ENCODE assay signal across 16 cellular contexts in the genomic region with DNA sequence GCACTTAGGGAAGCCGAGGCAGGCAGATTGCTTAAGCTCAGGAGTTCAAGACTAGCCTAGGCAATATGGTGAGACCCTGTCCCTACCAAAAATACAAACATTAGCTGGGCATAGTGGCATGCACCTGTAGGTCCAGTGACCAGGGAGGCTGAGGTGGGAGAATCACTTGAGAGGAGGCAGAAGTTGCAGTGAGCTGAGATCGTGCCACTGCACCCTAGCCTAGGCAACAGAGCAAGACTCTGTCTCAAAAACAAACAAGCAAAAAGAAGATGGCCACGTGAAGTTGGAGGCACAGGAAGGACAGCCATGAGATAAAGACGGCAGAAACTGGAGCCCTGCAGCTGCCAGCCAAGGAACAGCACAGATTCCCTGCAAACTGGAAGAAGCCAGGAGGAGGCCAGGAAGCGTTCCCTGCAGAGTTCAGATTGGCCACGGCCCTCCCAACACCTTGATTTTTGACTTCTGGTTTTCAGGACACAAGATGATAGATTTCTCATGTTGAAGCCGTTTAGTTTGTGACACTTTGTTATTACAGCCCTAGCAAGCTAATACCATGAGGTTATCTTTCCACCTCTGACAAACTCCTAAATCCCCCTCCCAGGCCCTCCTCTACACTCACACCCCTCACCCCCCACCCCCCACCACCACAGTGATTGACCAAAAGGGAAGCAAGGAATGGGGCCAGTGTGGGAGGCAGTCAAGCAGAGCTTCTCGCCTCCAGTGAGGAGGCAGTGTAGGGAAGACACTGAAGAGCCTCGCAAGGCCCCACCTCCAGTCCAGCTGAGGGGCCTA.
"Had no signal": no experiment of that assay in that cellular context is flagged by ENCODE, and none has a peak within 500 bp of the region (broad histone marks: within the 10 kb centered on the region; RNA-seq: fewer than 3 reads in every experiment).

No MANE protein-coding gene starts in this region.

- H3K27ac Mint-ChIP-seq: activated naive CD4-positive, alpha-beta T cell treated with anti-CD3 and anti-CD28 coated beads, Interleukin-2, amount 50 U/mL, for 72 hours; activated T-helper 1 cell treated with anti-CD3 and anti-CD28 coated beads, Interleukin-12 subunit alpha, Interleukin-12 subunit beta, Interleukin-2, Interleukin-4 antibody, amounts not matched to agents 30 ng/mL and 10 ng/mL and 1 ng/mL, durations not matched to agents 14 hours and 24 hours and 36 hours; effector memory CD8-positive, alpha-beta T cell had no signal

- DNase-seq: activated CD4-positive, alpha-beta T cell treated with anti-CD3 and anti-CD28 coated beads, Interleukin-2, amount 50 U/mL, for 48 hours; activated gamma-delta T cell treated with Interleukin-2 at 50 U/mL for 16 hours; activated T-cell treated with anti-CD3 and anti-CD28 coated beads for 4 hours; adrenal gland; effector memory CD8-positive, alpha-beta T cell; mesenchymal stem cell; naive thymus-derived CD8-positive, alpha-beta T cell; nucleus accumbens; right cardiac atrium; stimulated activated CD4-positive, alpha-beta T cell treated with anti-CD3 and anti-CD28 coated beads, Interleukin-2, amount 100 ng/mL, for 24 hours; stimulated activated naive CD4-positive, alpha-beta T cell treated with Interleukin-2 at 50 U/mL for 16 hours; tibial artery; WERI-Rb-1 had no signal

- H3K36me3 Mint-ChIP-seq: activated naive CD4-positive, alpha-beta T cell treated with anti-CD3 and anti-CD28 coated beads, Interleukin-2, amount 50 U/mL, for 72 hours; naive thymus-derived CD8-positive, alpha-beta T cell had no signal

- H3K27me3 ChIP-seq: adrenal gland, cardiac muscle cell, tibial artery had no signal

- H3K4me3 Mint-ChIP-seq: activated T-helper 1 cell treated with anti-CD3 and anti-CD28 coated beads, Interleukin-12 subunit alpha, Interleukin-12 subunit beta, Interleukin-2, Interleukin-4 antibody, amounts not matched to agents 30 ng/mL and 10 ng/mL and 1 ng/mL, durations not matched to agents 14 hours and 24 hours and 36 hours; effector memory CD8-positive, alpha-beta T cell; naive thymus-derived CD8-positive, alpha-beta T cell had no signal

- H3K4me1 ChIP-seq: adrenal gland, tibial artery had no signal

- H3K9me3 Mint-ChIP-seq: activated T-helper 1 cell treated with anti-CD3 and anti-CD28 coated beads, Interleukin-12 subunit alpha, Interleukin-12 subunit beta, Interleukin-2, Interleukin-4 antibody, amounts not matched to agents 30 ng/mL and 10 ng/mL and 1 ng/mL, durations not matched to agents 14 hours and 24 hours and 36 hours; effector memory CD8-positive, alpha-beta T cell had no signal

- H3K27ac ChIP-seq: cardiac muscle cell, tibial artery, WERI-Rb-1 had no signal

- H3K4me3 ChIP-seq: adrenal gland, cardiac muscle cell, tibial artery had no signal

- ATAC-seq: activated naive CD4-positive, alpha-beta T cell treated with anti-CD3 and anti-CD28 coated beads, Interleukin-2, amount 50 U/mL, for 72 hours; effector memory CD8-positive, alpha-beta T cell; naive thymus-derived CD8-positive, alpha-beta T cell; right cardiac atrium had no signal

- H3K36me3 ChIP-seq: adrenal gland, cardiac muscle cell, tibial artery, WERI-Rb-1 had no signal

- H3K9me3 ChIP-seq: adrenal gland, tibial artery had no signal
